Comparison of ENCODE assay signal across 8 cellular contexts in the genomic region with DNA sequence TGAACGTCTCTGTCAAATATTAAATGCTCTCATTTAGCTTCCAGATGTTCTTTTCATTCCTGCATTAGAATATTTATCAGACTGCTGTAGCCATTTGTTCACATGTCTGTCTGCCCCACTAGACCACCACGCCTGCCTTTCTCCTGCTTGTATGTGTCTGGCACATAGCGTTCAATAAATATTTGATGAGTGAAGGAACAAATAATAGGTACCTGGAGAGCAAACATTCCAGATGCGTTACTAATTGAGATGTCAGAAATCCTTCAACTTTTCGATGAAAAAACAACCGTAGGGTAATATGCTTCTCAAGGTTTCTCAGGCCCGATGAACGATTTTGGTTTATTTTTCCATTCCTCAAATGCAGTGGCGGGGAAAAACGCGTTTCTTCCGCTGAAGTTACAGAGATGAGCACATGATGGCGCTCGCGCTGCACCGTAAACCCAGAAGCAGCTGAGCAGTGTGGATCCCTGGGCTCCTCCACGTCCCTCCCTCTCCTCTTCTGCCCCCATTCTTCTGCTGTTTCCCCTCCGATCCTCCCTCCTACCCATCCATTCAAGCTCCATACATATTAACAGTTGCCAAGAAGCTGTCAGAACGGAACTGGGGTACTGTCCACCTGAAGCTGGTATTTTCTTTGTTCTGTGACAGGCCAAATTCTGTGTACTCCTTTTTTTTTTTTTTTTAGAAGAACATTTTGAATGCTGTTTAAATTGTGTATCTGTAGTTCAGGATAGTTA.
DNase-seq lines count a peak whose midpoint lies in the region; ATAC-seq and TF ChIP-seq lines count a peak whose summit lies in the region.

No MANE protein-coding gene starts in this region.

- H4K20me1 ChIP-seq in smooth muscle cell (ENCODE audit: low read depth) = no peaks in the 10 kb centered on the region

- H3K4me1 ChIP-seq in smooth muscle cell (ENCODE audit: low read depth) = no peaks in the 10 kb centered on the region

- H3K27ac ChIP-seq in smooth muscle cell (ENCODE audit: low read depth) = no peak overlapping the region

- no peaks in the 10 kb centered on the region for H3K79me2 ChIP-seq in smooth muscle cell (ENCODE audit: low read depth)

- ATAC-seq in HG02798 (IDR thresholded peaks at IDR 0.05; ENCODE audit: poor library complexity, unreplicated experiment) (peak; percentile 51), GM21360 (IDR thresholded peaks at IDR 0.05; ENCODE audit: unreplicated experiment) (no peak)

- no peaks in the 10 kb centered on the region for H3K27me3 ChIP-seq in smooth muscle cell (ENCODE audit: low read depth)

- DNase-seq in DMS53 treated with DMSO at 0.1 percent for 48 hours (lab: John Stamatoyannopoulos, UW; ENCODE audit: unreplicated experiment) (peak; percentile 41), NCI-H510A treated with DMSO at 0.1 percent for 48 hours (lab: John Stamatoyannopoulos, UW) (peak; percentile 69), brain pericyte (ENCODE audit: low read depth, low spot score) (peak; percentile 37), inferior parietal cortex (ENCODE audit: extremely low spot score) (peak; percentile 85), smooth muscle cell (lab: John Stamatoyannopoulos, UW; ENCODE audit: unreplicated experiment) (peak; percentile 11)
- DNase-seq in activated CD4-positive, alpha-beta T cell treated with anti-CD3 and anti-CD28 coated beads, Interleukin-2, amount 50 U/mL, for 4 hours = no peak

- H3F3A ChIP-seq in smooth muscle cell (ENCODE audit: low read depth) = no peaks in the 10 kb centered on the region

- no peak overlapping the region for H3K9ac ChIP-seq in smooth muscle cell (ENCODE audit: low read depth)

- peak overlapping the region; percentile 85 for H3K4me2 ChIP-seq in smooth muscle cell

- WGBS in smooth muscle cell (ENCODE audit: low lambda C conversion rate) = 15% methylated on average over 19 of the region's 19 CpGs

- no peaks in the 10 kb centered on the region for H3K36me3 ChIP-seq in smooth muscle cell (ENCODE audit: low read depth)

- peak overlapping the region; percentile 78 for H2AFZ ChIP-seq in smooth muscle cell (ENCODE audit: low read depth)

- no peaks in the 10 kb centered on the region for H3K9me3 ChIP-seq in smooth muscle cell (replicated peaks; ENCODE audit: low read depth)

- peak; percentile 70 for TF ChIP-seq CTCF in smooth muscle cell (IDR thresholded peaks at IDR 0.05; ENCODE audit: borderline replicate concordance, insufficient read depth, poor library complexity, severe bottlenecking)

- H3K4me3 ChIP-seq in smooth muscle cell = peak overlapping the region; percentile 45

Comparison
In these comparisons a context has a peak if more than half of its experiments do, and no peak if none do; other contexts are left out.
1. DNase-seq: peak in DMS53 treated with DMSO at 0.1 percent for 48 hours (single experiment), NCI-H510A treated with DMSO at 0.1 percent for 48 hours (single experiment), brain pericyte (single experiment), inferior parietal cortex (single experiment) and smooth muscle cell (single experiment); none in activated CD4-positive, alpha-beta T cell treated with anti-CD3 and anti-CD28 coated beads, Interleukin-2, amount 50 U/mL, for 4 hours (0 of 2).